ENCODE assay signal across 1 cellular context in genomic region chr5:40587284-40587882, GRCh38.
TF ChIP-seq lines count a peak whose summit lies in the region.

No MANE protein-coding gene starts in this region.

TF ChIP-seq in IMR-90, 13 proteins besides CTCF, POLR2A, EP300 and RAD21:
- TF ChIP-seq RFX5 (IDR thresholded peaks at IDR 0.05; ENCODE audit: low read depth, low read length) = no peak
- no peak for TF ChIP-seq MAZ (IDR thresholded peaks at IDR 0.05; ENCODE audit: borderline replicate concordance, low read depth, low read length)
- no peak for TF ChIP-seq ELK1 (IDR thresholded peaks at IDR 0.05; ENCODE audit: borderline replicate concordance, low read depth, low read length)
- TF ChIP-seq NFE2L2 (IDR thresholded peaks at IDR 0.05; ENCODE audit: low read depth, low read length) = no peak
- no peak for TF ChIP-seq BHLHE40 (IDR thresholded peaks at IDR 0.05; ENCODE audit: low read depth, low read length)
- TF ChIP-seq MXI1 (IDR thresholded peaks at IDR 0.05; ENCODE audit: borderline replicate concordance, low read depth, low read length) = no peak
- TF ChIP-seq SMC3 (IDR thresholded peaks at IDR 0.05; ENCODE audit: low read depth, low read length) = no peak
- no peak for TF ChIP-seq CHD1 (IDR thresholded peaks at IDR 0.05; ENCODE audit: low read depth, low read length)
- no peak for TF ChIP-seq USF2 (IDR thresholded peaks at IDR 0.05; ENCODE audit: low read depth, low read length)
- no peak for TF ChIP-seq CEBPB (IDR thresholded peaks at IDR 0.05; ENCODE audit: low read depth, low read length)
- no peak for TF ChIP-seq RCOR1 (IDR thresholded peaks at IDR 0.05; ENCODE audit: insufficient replicate concordance, low read length)
- no peak for TF ChIP-seq MAFK (IDR thresholded peaks at IDR 0.05; ENCODE audit: low read depth, low read length)
- TF ChIP-seq FOS (IDR thresholded peaks at IDR 0.05; ENCODE audit: low read depth, low read length) = no peak
